Comparison of ENCODE assay signal across 9 cellular contexts in the genomic region with DNA sequence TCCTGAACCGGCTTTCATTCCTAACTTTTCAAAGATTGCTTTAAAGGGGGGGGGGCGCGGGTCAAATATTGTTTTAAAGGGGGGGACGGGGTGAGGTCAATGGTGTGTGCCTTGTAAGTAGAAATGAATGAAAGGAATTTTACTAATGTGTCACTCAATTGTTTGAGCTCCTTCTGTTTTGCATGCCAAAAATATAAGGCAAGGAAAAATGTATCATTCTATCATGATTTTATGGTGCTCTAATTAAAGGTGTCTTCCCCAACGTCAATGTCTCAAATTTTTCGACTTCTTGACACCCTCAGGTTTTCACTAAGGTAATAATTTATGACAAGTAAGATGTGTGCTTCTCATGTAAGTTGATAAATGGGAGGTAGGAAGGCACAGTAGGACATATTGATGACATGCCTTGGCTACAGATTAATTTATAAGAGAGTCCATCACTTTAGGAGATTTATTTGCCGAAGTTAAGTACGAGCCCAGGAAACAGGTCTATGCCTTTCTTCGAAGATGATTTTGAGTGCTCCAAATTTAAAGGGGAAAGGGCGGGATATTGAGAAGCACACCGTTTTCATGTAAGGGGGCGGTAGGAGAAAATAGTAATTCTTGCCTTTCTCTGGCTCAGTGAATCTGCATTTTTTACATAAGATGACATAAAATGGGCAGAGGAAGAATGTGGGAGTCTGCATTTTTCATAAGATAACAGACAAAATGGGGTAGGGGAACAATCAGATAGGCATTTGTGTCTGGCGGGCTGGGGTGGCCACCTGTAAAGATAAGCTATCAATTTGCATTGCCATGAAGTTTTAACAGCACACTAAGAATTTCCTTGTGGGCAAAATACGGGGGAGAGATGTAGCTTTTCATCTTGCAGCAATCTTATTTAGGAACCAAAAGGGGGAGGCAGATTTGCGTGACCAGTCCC. TPM values are rescaled to one million over a fixed set of nuclear protein-coding genes. Genes with fewer than 3 reads are reported as not detected.
DNase-seq lines count a peak whose midpoint lies in the region; ATAC-seq, FAIRE-seq and TF ChIP-seq lines count a peak whose summit lies in the region.
"Had no signal": no experiment of that assay in that cellular context is flagged by ENCODE, and none has a peak within 500 bp of the region (broad histone marks: within the 10 kb centered on the region; RNA-seq: fewer than 3 reads in every experiment).

No MANE protein-coding gene starts in this region.

- TF ChIP-seq CTCF in kidney (IDR thresholded peaks at IDR 0.05; ENCODE audit: borderline replicate concordance, extremely low read depth, insufficient read depth) (no peak), suprapubic skin (IDR thresholded peaks at IDR 0.05) (no peak)

- no peak for TF ChIP-seq POLR2A in suprapubic skin (IDR thresholded peaks at IDR 0.05)

- H3K27me3 Mint-ChIP-seq in activated CD4-positive, alpha-beta T cell treated with anti-CD3 and anti-CD28 coated beads for 36 hours: no peaks in the 10 kb centered on the region
- no peaks in the 10 kb centered on the region for H3K27me3 Mint-ChIP-seq in activated naive CD8-positive, alpha-beta T cell treated with anti-CD3 and anti-CD28 coated beads for 36 hours

- 20% methylated on average over 15 of the region's 15 CpGs for WGBS in suprapubic skin

- FAIRE-seq in kidney (lab: Jason Lieb, UNC) (no peak), RCC 7860 (lab: Jason Lieb, UNC) (no peak)
- FAIRE-seq: TTC549 had no signal

- no peak for TF ChIP-seq EP300 in suprapubic skin (IDR thresholded peaks at IDR 0.05)

- peak overlapping the region; percentile 90 to 97 for H3K4me3 ChIP-seq in kidney (ENCODE audit: low read length in 2 of 2)
- peak overlapping the region; percentile 91 for H3K4me3 ChIP-seq in suprapubic skin

- H3K4me1 ChIP-seq in kidney (ENCODE audit: control insufficient read depth in 1 of 2, insufficient read depth in 1 of 2, low read depth in 1 of 2, low read length in 2 of 2) (peaks cover 0 to 3% of the 10 kb centered on the region in 2 donors), suprapubic skin (peaks cover 35% of the 10 kb centered on the region)

- H3K9me3 ChIP-seq in kidney (ENCODE audit: control insufficient read depth in 1 of 2, low read length in 2 of 2) (no peaks in the 10 kb centered on the region), suprapubic skin (no peaks in the 10 kb centered on the region)

- H3K36me3 Mint-ChIP-seq in activated CD4-positive, alpha-beta T cell treated with anti-CD3 and anti-CD28 coated beads for 36 hours (ENCODE audit: low read depth): peaks cover 6% of the 10 kb centered on the region
- H3K36me3 Mint-ChIP-seq in activated naive CD8-positive, alpha-beta T cell treated with anti-CD3 and anti-CD28 coated beads for 36 hours: peaks cover 8% of the 10 kb centered on the region

- H3K9ac ChIP-seq in kidney (ENCODE audit: low read length in 2 of 2): peak overlapping the region in 1 of 2 donors; percentile 79

- H3K4me3 Mint-ChIP-seq in activated CD4-positive, alpha-beta T cell treated with anti-CD3 and anti-CD28 coated beads for 36 hours: peak overlapping the region; percentile 99
- H3K4me3 Mint-ChIP-seq in activated naive CD8-positive, alpha-beta T cell treated with anti-CD3 and anti-CD28 coated beads for 36 hours: peak overlapping the region; percentile 100

- H3K27ac ChIP-seq in kidney (ENCODE audit: low read depth in 2 of 2, low read length in 2 of 2) (peak overlapping the region in 1 of 2 donors; percentile 76), suprapubic skin (peak overlapping the region; percentile 91)

- H3K4me1 Mint-ChIP-seq in activated CD4-positive, alpha-beta T cell treated with anti-CD3 and anti-CD28 coated beads for 36 hours: peaks cover 33% of the 10 kb centered on the region
- H3K4me1 Mint-ChIP-seq in activated naive CD8-positive, alpha-beta T cell treated with anti-CD3 and anti-CD28 coated beads for 36 hours: peaks cover 23% of the 10 kb centered on the region

- peak overlapping the region; percentile 82 for H3K27ac Mint-ChIP-seq in activated CD4-positive, alpha-beta T cell treated with anti-CD3 and anti-CD28 coated beads for 36 hours
- peak overlapping the region; percentile 99 for H3K27ac Mint-ChIP-seq in activated naive CD8-positive, alpha-beta T cell treated with anti-CD3 and anti-CD28 coated beads for 36 hours

- DNase-seq in activated CD4-positive, alpha-beta T cell treated with anti-CD3 and anti-CD28 coated beads for 36 hours: no peak
- no peak for DNase-seq in activated CD4-positive, alpha-beta T cell treated with anti-CD3 and anti-CD28 coated beads, Interleukin-2, amount 50 U/mL, for 4 hours
- DNase-seq in activated naive CD8-positive, alpha-beta T cell treated with anti-CD3 and anti-CD28 coated beads for 36 hours: no peak
- no peak for DNase-seq in kidney
- no peak for DNase-seq in suprapubic skin (ENCODE audit: low spot score in 2 of 2)
- DNase-seq in occipital lobe (lab: John Stamatoyannopoulos, UW): no peak
- DNase-seq in SW480 (ENCODE audit: low spot score): no peak
- DNase-seq in RCC 7860 (ENCODE audit: low spot score): no peak

- no peaks in the 10 kb centered on the region for H3K9me3 Mint-ChIP-seq in activated CD4-positive, alpha-beta T cell treated with anti-CD3 and anti-CD28 coated beads for 36 hours (ENCODE audit: low read depth)
- no peaks in the 10 kb centered on the region for H3K9me3 Mint-ChIP-seq in activated naive CD8-positive, alpha-beta T cell treated with anti-CD3 and anti-CD28 coated beads for 36 hours

- no peak for ATAC-seq in activated CD4-positive, alpha-beta T cell treated with anti-CD3 and anti-CD28 coated beads for 36 hours

- intact Hi-C loops in activated CD4-positive, alpha-beta T cell treated with anti-CD3 and anti-CD28 coated beads for 36 hours (cut with DNase I, micrococcal nuclease): loop anchor here (1.0 to 10.0 kb wide), 6 partner anchors 74 to 587 kb away; partner anchors contain the start of genes RNF125 (in 2 of the 2) and GAREM1 (in 1 of the 2)
- intact Hi-C loops in kidney (cut with DNase I): no loop called here

- H3K27me3 ChIP-seq in suprapubic skin: no peaks in the 10 kb centered on the region

- H3K36me3 ChIP-seq in kidney (ENCODE audit: control insufficient read depth in 1 of 2, insufficient read depth in 2 of 2, low read length in 2 of 2) (no peaks in the 10 kb centered on the region), suprapubic skin (no peaks in the 10 kb centered on the region)

- CTCF ChIA-PET in activated CD4-positive, alpha-beta T cell treated with anti-CD3 and anti-CD28 coated beads for 36 hours (lab: Charles Lee): interaction anchor here (0.6 to 0.8 kb wide), 2 partner anchors 128 to 222 kb away, joined by 3 to 4 read pairs; no protein-coding TSS in a partner anchor

- POLR2A ChIA-PET in activated CD4-positive, alpha-beta T cell treated with anti-CD3 and anti-CD28 coated beads for 36 hours (lab: Charles Lee): interaction anchor here (1.0 kb wide), 1 partner anchor 83 kb away, joined by 3 read pairs; no protein-coding TSS in a partner anchor

RNA-seq across cellular contexts. Expression of gene TRAPPC8, which starts 1.2 kb away (rescaled TPM):
- 10 to 100 TPM; 23.3 to 24.2 TPM for total RNA-seq in activated CD4-positive, alpha-beta T cell treated with anti-CD3 and anti-CD28 coated beads for 36 hours
- total RNA-seq in activated naive CD8-positive, alpha-beta T cell treated with anti-CD3 and anti-CD28 coated beads for 36 hours: 10 to 100 TPM; 24.3 to 25.0 TPM
- 44.6 TPM for total RNA-seq in kidney
- 28.7 TPM for polyA plus RNA-seq in kidney (ENCODE audit: insufficient read depth, low read depth, low replicate concordance)
- 10 to 100 TPM; 36.9 to 56.2 (median 42.8) TPM for total RNA-seq in suprapubic skin
- total RNA-seq in occipital lobe: 128 TPM
